In genomic region chr5:91183743-91184142, GRCh38 we compare ENCODE assay signal across 16 cellular contexts.
DNase-seq lines count a peak whose midpoint lies in the region; ATAC-seq, FAIRE-seq and TF ChIP-seq lines count a peak whose summit lies in the region.
"Had no signal": no experiment of that assay in that cellular context is flagged by ENCODE, and none has a peak within 500 bp of the region (broad histone marks: within the 10 kb centered on the region; RNA-seq: fewer than 3 reads in every experiment).

No MANE protein-coding gene starts in this region.

- H2AFZ ChIP-seq in hepatocyte: peak overlapping the region; percentile 8
- H2AFZ ChIP-seq: neural progenitor cell had no signal

- no peaks in the 10 kb centered on the region for H3K27me3 ChIP-seq in hepatocyte
- H3K27me3 ChIP-seq in subcutaneous abdominal adipose tissue (ENCODE audit: control insufficient read depth in 5 of 5, insufficient read depth in 4 of 5, low read length in 5 of 5): no peaks in the 10 kb centered on the region
- H3K27me3 ChIP-seq: neural progenitor cell, SJCRH30, testis had no signal

- no peak for FAIRE-seq in kidney (lab: Jason Lieb, UNC)
- FAIRE-seq: A204.1, frontal cortex had no signal

- H3K9ac ChIP-seq in subcutaneous abdominal adipose tissue (ENCODE audit: low read length in 5 of 5) (no peak overlapping the region), kidney (ENCODE audit: low read length in 2 of 2) (no peak overlapping the region)
- H3K9ac ChIP-seq: neural progenitor cell had no signal

- H3K27me3 Mint-ChIP-seq in stimulated activated memory B cell treated with anti-CD40 and anti-IgM and Interleukin-4, amounts not matched to agents 10 μg/mL and 1 μg/mL and 100 μg/mL, for 72 hours: no peaks in the 10 kb centered on the region

- ATAC-seq in stimulated activated memory B cell treated with anti-CD40 and anti-IgM and Interleukin-4, amounts not matched to agents 10 μg/mL and 1 μg/mL and 100 μg/mL, for 72 hours: no peak

- no peaks in the 10 kb centered on the region for H4K20me1 ChIP-seq in hepatocyte (ENCODE audit: insufficient read depth, poor library complexity, severe bottlenecking)

- TF ChIP-seq CTCF in hepatocyte (IDR thresholded peaks at IDR 0.05; ENCODE audit: poor library complexity): no peak
- TF ChIP-seq CTCF in kidney (IDR thresholded peaks at IDR 0.05; ENCODE audit: borderline replicate concordance, extremely low read depth, insufficient read depth): no peak

- H3K4me2 ChIP-seq in hepatocyte: no peak overlapping the region
- H3K4me2 ChIP-seq: neural progenitor cell had no signal

- intact Hi-C loops in kidney (cut with DNase I): no loop called here

- 73% methylated on average over 4 of the region's 4 CpGs for WGBS in hepatocyte (ENCODE audit: low lambda C conversion rate, missing lambda C conversion rate)

- no peaks in the 10 kb centered on the region for H3K9me2 ChIP-seq in hepatocyte (replicated peaks; ENCODE audit: insufficient read depth)

- H3K4me1 ChIP-seq in hepatocyte (ENCODE audit: insufficient read depth) (no peaks in the 10 kb centered on the region), subcutaneous abdominal adipose tissue (ENCODE audit: control insufficient read depth in 5 of 5, insufficient read depth in 5 of 5, low read length in 5 of 5) (peaks cover 0 to 19% (median 10%) of the 10 kb centered on the region in 5 donors), kidney (ENCODE audit: control insufficient read depth in 1 of 2, insufficient read depth in 1 of 2, low read depth in 1 of 2, low read length in 2 of 2) (no peaks in the 10 kb centered on the region)
- H3K4me1 ChIP-seq: neural progenitor cell, testis had no signal

- peaks cover 2% of the 10 kb centered on the region for H3K9me3 Mint-ChIP-seq in stimulated activated memory B cell treated with anti-CD40 and anti-IgM and Interleukin-4, amounts not matched to agents 10 μg/mL and 1 μg/mL and 100 μg/mL, for 72 hours
- H3K9me3 Mint-ChIP-seq: activated B cell treated with CpG ODN at 0.5 μM for 24 hours, neural progenitor cell had no signal

- H3K27ac Mint-ChIP-seq in stimulated activated memory B cell treated with anti-CD40 and anti-IgM and Interleukin-4, amounts not matched to agents 10 μg/mL and 1 μg/mL and 100 μg/mL, for 72 hours: no peak overlapping the region
- H3K27ac Mint-ChIP-seq: neural progenitor cell had no signal

- H3K79me2 ChIP-seq in hepatocyte: no peaks in the 10 kb centered on the region

- no peak overlapping the region for H3K27ac ChIP-seq in hepatocyte
- H3K27ac ChIP-seq in subcutaneous abdominal adipose tissue (ENCODE audit: low read depth, low read length): peak overlapping the region; percentile 48
- H3K27ac ChIP-seq in kidney (ENCODE audit: low read depth in 2 of 2, low read length in 2 of 2): no peak overlapping the region
- H3K27ac ChIP-seq: neural progenitor cell, SJCRH30, testis had no signal

- H3K4me1 Mint-ChIP-seq in stimulated activated memory B cell treated with anti-CD40 and anti-IgM and Interleukin-4, amounts not matched to agents 10 μg/mL and 1 μg/mL and 100 μg/mL, for 72 hours: peaks cover 19% of the 10 kb centered on the region
- H3K4me1 Mint-ChIP-seq: neural progenitor cell had no signal

- DNase-seq in SKM-1 treated with dmso at 0.1 percent for 144 hours (lab: John Stamatoyannopoulos, UW; ENCODE audit: unreplicated experiment): peak; percentile 59
- no peak for DNase-seq in SKM-1 (lab: John Stamatoyannopoulos, UW; ENCODE audit: unreplicated experiment)
- peak; percentile 49 for DNase-seq in OCI-M1 (lab: John Stamatoyannopoulos, UW)
- no peak for DNase-seq in hepatocyte (ENCODE audit: low spot score)
- DNase-seq in kidney: no peak
- no peak for DNase-seq in globus pallidus (ENCODE audit: low spot score)
- DNase-seq: activated B cell treated with CpG ODN at 0.5 μM for 24 hours, anterior cingulate cortex, NCI-H1436, SJCRH30, testis had no signal

- H3K36me3 ChIP-seq in hepatocyte (replicated peaks; ENCODE audit: insufficient read depth, low read depth) (no peaks in the 10 kb centered on the region), subcutaneous abdominal adipose tissue (ENCODE audit: control insufficient read depth in 5 of 5, insufficient read depth in 5 of 5, low read length in 5 of 5) (no peaks in the 10 kb centered on the region), kidney (ENCODE audit: control insufficient read depth in 1 of 2, insufficient read depth in 2 of 2, low read length in 2 of 2) (no peaks in the 10 kb centered on the region)
- H3K36me3 ChIP-seq: neural progenitor cell, SJCRH30 had no signal

- H3K4me3 ChIP-seq in hepatocyte (no peak overlapping the region), subcutaneous abdominal adipose tissue (ENCODE audit: low read depth in 1 of 5, low read length in 5 of 5) (no peak overlapping the region), kidney (ENCODE audit: low read length in 2 of 2) (no peak overlapping the region)
- H3K4me3 ChIP-seq: neural progenitor cell, SJCRH30, testis had no signal

- no peak overlapping the region for H3K4me3 Mint-ChIP-seq in stimulated activated memory B cell treated with anti-CD40 and anti-IgM and Interleukin-4, amounts not matched to agents 10 μg/mL and 1 μg/mL and 100 μg/mL, for 72 hours
- H3K4me3 Mint-ChIP-seq: neural progenitor cell had no signal

- H3K9me3 ChIP-seq in hepatocyte (ENCODE audit: low read depth) (no peaks in the 10 kb centered on the region), subcutaneous abdominal adipose tissue (ENCODE audit: control insufficient read depth in 5 of 5, low read length in 5 of 5) (no peaks in the 10 kb centered on the region), kidney (ENCODE audit: control insufficient read depth in 1 of 2, low read length in 2 of 2) (no peaks in the 10 kb centered on the region)
- H3K9me3 ChIP-seq: SJCRH30, testis had no signal

- H3K36me3 Mint-ChIP-seq in stimulated activated memory B cell treated with anti-CD40 and anti-IgM and Interleukin-4, amounts not matched to agents 10 μg/mL and 1 μg/mL and 100 μg/mL, for 72 hours: no peaks in the 10 kb centered on the region
- H3K36me3 Mint-ChIP-seq: neural progenitor cell had no signal

Comparison
In these comparisons a context has a peak if more than half of its experiments do, and no peak if none do; other contexts are left out.
1. DNase-seq: peak in SKM-1 treated with dmso at 0.1 percent for 144 hours (single experiment) and OCI-M1 (single experiment); none in SKM-1 (single experiment), hepatocyte (single experiment), kidney (single experiment) and globus pallidus (single experiment).